In the genomic region with DNA sequence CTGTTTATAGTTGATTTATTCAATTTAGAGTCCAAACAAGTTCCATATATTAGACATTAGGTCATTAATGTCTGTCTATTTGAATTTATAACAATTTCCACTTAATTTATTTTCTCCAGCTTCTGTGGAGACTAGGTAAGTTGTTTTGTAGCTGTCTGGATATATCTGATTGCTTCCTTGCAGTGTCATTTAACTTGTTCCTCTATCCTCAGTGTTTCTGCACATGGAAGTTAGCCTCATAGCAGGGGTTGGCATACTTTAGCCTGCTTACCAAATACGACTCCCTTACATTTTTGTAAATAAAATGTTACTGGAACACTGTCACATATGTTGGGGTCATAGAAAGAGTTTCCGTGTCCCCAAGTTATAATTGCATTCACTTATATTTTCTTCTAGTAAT, we compare ENCODE assay signal across 7 cellular contexts.
"Had no signal": no experiment of that assay in that cellular context is flagged by ENCODE, and none has a peak within 500 bp of the region (broad histone marks: within the 10 kb centered on the region; RNA-seq: fewer than 3 reads in every experiment).

No MANE protein-coding gene starts in this region.

- H3K4me3 ChIP-seq: K562 had no signal

- H3K27ac ChIP-seq: HL-60, KMS-11 had no signal

- FAIRE-seq: HTR-8/SVneo, K562 had no signal

- H3K4me2 ChIP-seq: KMS-11 had no signal

- H3K9ac ChIP-seq: KMS-11 had no signal

- DNase-seq: IMR-90, KBM-7, KG1 had no signal

- ATAC-seq: K562 had no signal
